In genomic region chr14:105393151-105393550, GRCh38 we compare ENCODE assay signal across 24 cellular contexts. TPM values are rescaled to one million over a fixed set of nuclear protein-coding genes. Genes with fewer than 3 reads are reported as not detected.
DNase-seq lines count a peak whose midpoint lies in the region; TF ChIP-seq lines count a peak whose summit lies in the region.
"Had no signal": no experiment of that assay in that cellular context is flagged by ENCODE, and none has a peak within 500 bp of the region (broad histone marks: within the 10 kb centered on the region; RNA-seq: fewer than 3 reads in every experiment).

No MANE protein-coding gene starts in this region.

- no peaks in the 10 kb centered on the region for H3K27me3 Mint-ChIP-seq in CD14-positive monocyte (ENCODE audit: low read depth in 3 of 3)
- peaks cover 13% of the 10 kb centered on the region for H3K27me3 Mint-ChIP-seq in glutamatergic neuron (ENCODE audit: unreplicated experiment)

- no peak for TF ChIP-seq POLR2A in Peyer's patch (IDR thresholded peaks at IDR 0.05)

- peak overlapping the region; percentile 84 to 94 (median 91) for H3K27ac Mint-ChIP-seq in CD14-positive monocyte
- H3K27ac Mint-ChIP-seq in glutamatergic neuron (ENCODE audit: unreplicated experiment): peak overlapping the region; percentile 80

- H3K4me3 Mint-ChIP-seq in CD14-positive monocyte: no peak overlapping the region
- H3K4me3 Mint-ChIP-seq in glutamatergic neuron (ENCODE audit: unreplicated experiment): no peak overlapping the region

- CTCF ChIA-PET in RWPE1 (lab: Yijun Ruan, JAX): no interaction called here

- H3K27me3 ChIP-seq in osteoblast (ENCODE audit: insufficient read depth, low read length) (no peaks in the 10 kb centered on the region), Peyer's patch (no peaks in the 10 kb centered on the region)
- H3K27me3 ChIP-seq in effector memory CD4-positive, alpha-beta T cell (replicated peaks; ENCODE audit: control insufficient read depth, insufficient read depth, low read length, poor library complexity, severe bottlenecking): no peaks in the 10 kb centered on the region
- H3K27me3 ChIP-seq: SJCRH30 had no signal

- H3K36me3 Mint-ChIP-seq in CD14-positive monocyte (peaks cover 0 to 15% of the 10 kb centered on the region in 2 donors), glutamatergic neuron (ENCODE audit: unreplicated experiment) (no peaks in the 10 kb centered on the region)

- H3K9me3 Mint-ChIP-seq in CD14-positive monocyte: no peaks in the 10 kb centered on the region
- H3K9me3 Mint-ChIP-seq in glutamatergic neuron (ENCODE audit: unreplicated experiment): peaks cover 17% of the 10 kb centered on the region

- no peaks in the 10 kb centered on the region for H3K79me2 ChIP-seq in osteoblast (ENCODE audit: insufficient read depth, low read length)

- H3K36me3 ChIP-seq in osteoblast (ENCODE audit: insufficient read depth, low read length) (no peaks in the 10 kb centered on the region), Peyer's patch (no peaks in the 10 kb centered on the region)
- no peaks in the 10 kb centered on the region for H3K36me3 ChIP-seq in effector memory CD4-positive, alpha-beta T cell (ENCODE audit: control insufficient read depth, insufficient read depth, low read length)
- H3K36me3 ChIP-seq: SJCRH30 had no signal

- H2AFZ ChIP-seq in osteoblast (ENCODE audit: low read length): no peak overlapping the region

- TF ChIP-seq CTCF in CD14-positive monocyte (IDR thresholded peaks at IDR 0.05) (no peak), RWPE1 (conservative IDR thresholded peaks at IDR 0.05; ENCODE audit: low read depth) (no peak), glutamatergic neuron (IDR thresholded peaks at IDR 0.05; ENCODE audit: partially characterized antibody, unreplicated experiment) (no peak), osteoblast (IDR thresholded peaks at IDR 0.05; ENCODE audit: extremely low read depth, low read depth, low read length) (no peak), Peyer's patch (IDR thresholded peaks at IDR 0.05) (no peak)

- H3K4me1 ChIP-seq in osteoblast (ENCODE audit: insufficient read depth, low read length) (peaks cover 2% of the 10 kb centered on the region), Peyer's patch (peaks cover 0 to 16% (median 5%) of the 10 kb centered on the region in 4 donors)
- H3K4me1 ChIP-seq in effector memory CD4-positive, alpha-beta T cell (ENCODE audit: control insufficient read depth, insufficient read depth, low read length, poor library complexity, severe bottlenecking): peaks cover 5% of the 10 kb centered on the region

- intact Hi-C loops in CD14-positive monocyte (cut with micrococcal nuclease): no loop called here

- POLR2A ChIA-PET in RWPE1 (lab: Yijun Ruan, JAX; ENCODE audit: low non-redundant PET): no interaction called here

- H3K27ac ChIP-seq in RWPE1 (peak overlapping the region; percentile 11; the same call in 1 of the 2 replicates), osteoblast (ENCODE audit: low read depth, low read length) (no peak overlapping the region), Peyer's patch (no peak overlapping the region)
- no peak overlapping the region for H3K27ac ChIP-seq in effector memory CD4-positive, alpha-beta T cell (ENCODE audit: insufficient read depth, low read length, poor library complexity, severe bottlenecking)
- H3K27ac ChIP-seq: SJCRH30 had no signal

- H4K20me1 ChIP-seq in osteoblast (ENCODE audit: insufficient read depth, low read length): no peaks in the 10 kb centered on the region

- no peaks in the 10 kb centered on the region for H3K9me3 ChIP-seq in osteoblast (ENCODE audit: low read depth, low read length)
- no peaks in the 10 kb centered on the region for H3K9me3 ChIP-seq in Peyer's patch
- H3K9me3 ChIP-seq in effector memory CD4-positive, alpha-beta T cell (ENCODE audit: control insufficient read depth, low read length): no peaks in the 10 kb centered on the region
- H3K9me3 ChIP-seq: SJCRH30 had no signal

- no peak overlapping the region for H3K4me3 ChIP-seq in osteoblast (ENCODE audit: insufficient read depth, low read length)
- H3K4me3 ChIP-seq in Peyer's patch: no peak overlapping the region
- H3K4me3 ChIP-seq in effector memory CD4-positive, alpha-beta T cell (ENCODE audit: insufficient read depth, low read depth, low read length, poor library complexity, severe bottlenecking): no peak overlapping the region
- H3K4me3 ChIP-seq: K562, SJCRH30 had no signal

- no peak overlapping the region for H3K4me2 ChIP-seq in osteoblast (ENCODE audit: insufficient read depth, low read length)

- H3K4me1 Mint-ChIP-seq in CD14-positive monocyte: peaks cover 78% of the 10 kb centered on the region
- H3K4me1 Mint-ChIP-seq in glutamatergic neuron (ENCODE audit: low read depth, unreplicated experiment): peaks cover 24% of the 10 kb centered on the region

- DNase-seq in CD14-positive monocyte (ENCODE audit: low spot score): no peak
- DNase-seq in RWPE1 (ENCODE audit: low spot score): no peak
- no peak for DNase-seq in glutamatergic neuron
- DNase-seq in osteoblast (ENCODE audit: insufficient read length, low spot score, missing footprints): peak; percentile 75
- DNase-seq in Peyer's patch: no peak
- DNase-seq in activated naive CD4-positive, alpha-beta T cell (lab: John Stamatoyannopoulos, UW): no peak
- no peak for DNase-seq in activated CD4-positive, alpha-beta T cell treated with anti-CD3 and anti-CD28 coated beads for 48 hours
- no peak for DNase-seq in effector memory CD4-positive, alpha-beta T cell
- DNase-seq: Calu3, DMS79 treated with DMSO at 0.1 percent for 48 hours, GF-D8, H7, Kasumi-1, NCI-H1092 treated with DMSO at 0.1 percent for 48 hours, NCI-H1436, NCI-H187, NCI-H2081 treated with DMSO at 0.1 percent for 48 hours, NCI-H2171, NCI-H226, NCI-H510A, NCI-H69, SJCRH30 had no signal

RNA-seq across cellular contexts. Expression of gene TEX22, which starts 5.2 kb away (rescaled TPM):
- polyA plus RNA-seq in CD14-positive monocyte: under 1 TPM; 0.52 to 0.57 TPM
- total RNA-seq in glutamatergic neuron (ENCODE audit: unreplicated experiment) (2.7 TPM), osteoblast (under 0.01 and 0.29 TPM in 2 replicates), Peyer's patch (1 to 10 TPM in 1 of 4 donors, under 1 TPM in 2, not detected in 1; 0.35 to 1.6 (median 0.94) TPM)
- total RNA-seq: M059J had no signal

RNA-seq across cellular contexts. Expression of gene MTA1, which starts 26.5 kb away (rescaled TPM):
- 1 to 10 TPM in 1 of 2 donors, under 1 TPM in 1; 0.91 to 2.0 TPM for polyA plus RNA-seq in CD14-positive monocyte
- total RNA-seq in glutamatergic neuron (ENCODE audit: unreplicated experiment) (261 TPM), osteoblast (60.4 TPM in 2 replicates), Peyer's patch (100 to 1,000 TPM in 3 of 4 donors, 10 to 100 TPM in 1; 75.7 to 295 (median 165) TPM)
